Comparison of ENCODE assay signal across 10 cellular contexts in the genomic region with DNA sequence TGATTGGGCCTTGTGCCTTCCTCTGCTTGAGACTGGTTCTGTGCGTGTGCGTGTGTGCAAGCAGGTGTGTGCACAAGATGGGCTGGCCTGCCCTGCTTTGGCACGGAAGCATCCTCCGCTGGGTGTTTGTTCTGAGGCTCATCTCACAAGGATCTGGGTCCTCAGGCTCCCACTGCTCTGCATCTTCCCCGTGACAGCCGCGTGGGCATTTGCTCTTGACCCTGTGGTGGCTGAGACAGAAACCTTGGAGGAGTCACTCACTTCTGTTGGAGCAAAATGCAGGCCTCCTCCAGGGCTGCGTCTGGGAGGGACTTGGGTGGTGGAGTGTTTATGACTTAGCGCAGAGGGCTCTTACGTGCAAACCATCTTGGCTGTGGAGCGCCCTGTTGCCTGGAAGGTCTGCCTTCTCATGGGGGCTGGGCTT.
DNase-seq lines count a peak whose midpoint lies in the region; ATAC-seq and TF ChIP-seq lines count a peak whose summit lies in the region.
"Had no signal": no experiment of that assay in that cellular context is flagged by ENCODE, and none has a peak within 500 bp of the region (broad histone marks: within the 10 kb centered on the region; RNA-seq: fewer than 3 reads in every experiment).

No MANE protein-coding gene starts in this region.

- POLR2A ChIA-PET in naive thymus-derived CD4-positive, alpha-beta T cell (lab: Charles Lee): interaction anchor here (0.8 to 3.2 kb wide), 16 partner anchors 8 to 403 kb away, joined by 3 to 22 read pairs (median 3); partner anchors contain the start of gene RNF213

- H3K4me1 ChIP-seq in naive thymus-derived CD4-positive, alpha-beta T cell (ENCODE audit: control insufficient read depth in 2 of 2, insufficient read depth in 2 of 2, low read length in 2 of 2): peaks cover 36 to 58% of the 10 kb centered on the region in 2 donors
- peaks cover 8% of the 10 kb centered on the region for H3K4me1 ChIP-seq in SJCRH30

- peaks cover 52 to 88% (median 79%) of the 10 kb centered on the region in 7 donors for H3K4me1 Mint-ChIP-seq in naive thymus-derived CD4-positive, alpha-beta T cell

- H3K27me3 ChIP-seq in naive thymus-derived CD4-positive, alpha-beta T cell (ENCODE audit: control insufficient read depth in 2 of 2, insufficient read depth in 2 of 2, low read length in 2 of 2): no peaks in the 10 kb centered on the region
- H3K27me3 ChIP-seq in SJCRH30: no peaks in the 10 kb centered on the region
- H3K27me3 ChIP-seq: cardiac muscle cell had no signal

- H3K36me3 Mint-ChIP-seq in naive thymus-derived CD4-positive, alpha-beta T cell: peaks cover 0 to 26% (median 6%) of the 10 kb centered on the region in 5 donors

- ATAC-seq in naive thymus-derived CD4-positive, alpha-beta T cell: peak; percentile 63
- no peak for ATAC-seq in HG03354 (IDR thresholded peaks at IDR 0.05; ENCODE audit: poor library complexity, severe bottlenecking, unreplicated experiment)
- ATAC-seq in HG02970 (IDR thresholded peaks at IDR 0.05; ENCODE audit: low FRiP score, unreplicated experiment): no peak

- TF ChIP-seq CTCF in AG10803 (conservative IDR thresholded peaks at IDR 0.05; ENCODE audit: low read length): no peak

- peak overlapping the region; percentile 94 for H3K27ac ChIP-seq in naive thymus-derived CD4-positive, alpha-beta T cell (ENCODE audit: low read depth, low read length)
- H3K27ac ChIP-seq in SJCRH30: no peak overlapping the region
- H3K27ac ChIP-seq: C4-2B, cardiac muscle cell had no signal

- H3K27ac Mint-ChIP-seq in naive thymus-derived CD4-positive, alpha-beta T cell: peak overlapping the region; percentile 91 to 100 (median 96)

- peak overlapping the region; percentile 69 to 95 (median 82) for H3K4me3 Mint-ChIP-seq in naive thymus-derived CD4-positive, alpha-beta T cell

- peak; percentile 65 for DNase-seq in AG10803 (ENCODE audit: low read depth)
- peak; percentile 48 for DNase-seq in NCI-H2227 treated with DMSO at 0.1 percent for 48 hours (lab: John Stamatoyannopoulos, UW)
- peak; percentile 16 for DNase-seq in activated naive CD8-positive, alpha-beta T cell treated with anti-CD3 and anti-CD28 coated beads, Interleukin-2, amount 50 U/mL, for 16 hours (ENCODE audit: low read depth, low spot score)
- peak in 8 of 9 donors; percentile 48 to 79 (median 60) for DNase-seq in naive thymus-derived CD4-positive, alpha-beta T cell
- no peak for DNase-seq in SJCRH30
- DNase-seq in putamen (ENCODE audit: low spot score): no peak

- CTCF ChIA-PET in naive thymus-derived CD4-positive, alpha-beta T cell (lab: Charles Lee): interaction anchor here (0.7 to 1.9 kb wide), 3 partner anchors 14 to 117 kb away, joined by 3 to 4 read pairs (median 4); no protein-coding TSS in a partner anchor

- H3K36me3 ChIP-seq in naive thymus-derived CD4-positive, alpha-beta T cell (ENCODE audit: control insufficient read depth in 2 of 3, insufficient read depth in 3 of 3, low read length in 3 of 3): no peaks in the 10 kb centered on the region
- H3K36me3 ChIP-seq in SJCRH30: no peaks in the 10 kb centered on the region; the same call in 1 of the 2 replicates
- H3K36me3 ChIP-seq: cardiac muscle cell had no signal

- intact Hi-C loops in naive thymus-derived CD4-positive, alpha-beta T cell (cut with micrococcal nuclease): loop anchor here (1.0 to 5.0 kb wide), 6 partner anchors 14 to 235 kb away; no protein-coding TSS in a partner anchor

- peaks cover 0 to 6% (median 0%) of the 10 kb centered on the region in 11 donors for H3K9me3 Mint-ChIP-seq in naive thymus-derived CD4-positive, alpha-beta T cell

- H3K27me3 Mint-ChIP-seq in naive thymus-derived CD4-positive, alpha-beta T cell: no peaks in the 10 kb centered on the region

- no peaks in the 10 kb centered on the region for H3K9me3 ChIP-seq in naive thymus-derived CD4-positive, alpha-beta T cell (ENCODE audit: control insufficient read depth in 2 of 3, low read length in 3 of 3)
- no peaks in the 10 kb centered on the region for H3K9me3 ChIP-seq in SJCRH30 (replicated peaks)

- H3K4me3 ChIP-seq in AG10803 (ENCODE audit: low read length) (no peak overlapping the region), SJCRH30 (no peak overlapping the region)
- peak overlapping the region; percentile 40 for H3K4me3 ChIP-seq in naive thymus-derived CD4-positive, alpha-beta T cell (ENCODE audit: low read length)
- H3K4me3 ChIP-seq: cardiac muscle cell had no signal

Comparison
In these comparisons a context has a peak if more than half of its experiments do, and no peak if none do; other contexts are left out.
1. DNase-seq: peak in AG10803 (single experiment), NCI-H2227 treated with DMSO at 0.1 percent for 48 hours (single experiment), activated naive CD8-positive, alpha-beta T cell treated with anti-CD3 and anti-CD28 coated beads, Interleukin-2, amount 50 U/mL, for 16 hours (single experiment) and naive thymus-derived CD4-positive, alpha-beta T cell (8 of 9); none in SJCRH30 (0 of 2) and putamen (single experiment).